13 cellular contexts compared by ENCODE assay signal in the genomic region with DNA sequence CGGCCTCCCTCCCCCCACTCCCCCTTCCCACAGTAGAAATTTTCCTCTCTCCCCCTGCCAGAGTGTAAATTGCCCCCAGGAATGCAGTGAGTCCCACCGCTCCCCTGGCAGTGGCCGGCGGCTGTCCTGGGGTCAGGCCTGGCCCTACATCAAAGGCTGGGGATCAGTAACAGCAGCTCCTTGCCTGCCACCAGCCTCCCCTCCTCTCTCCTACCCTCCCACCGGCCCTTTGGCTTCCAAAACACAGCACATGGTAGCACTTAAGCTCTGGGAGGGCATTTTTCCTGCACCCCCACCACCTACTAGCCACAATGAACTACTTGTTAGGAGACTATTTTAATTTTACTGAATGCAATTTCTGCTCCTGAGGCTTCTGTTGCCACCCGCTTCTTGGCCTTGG. TPM values are rescaled to one million over a fixed set of nuclear protein-coding genes. Genes with fewer than 3 reads are reported as not detected.
A peak's percentile ranks its signal among the peaks of the same experiment; 100 is the strongest.
DNase-seq lines count a peak whose midpoint lies in the region; ATAC-seq and TF ChIP-seq lines count a peak whose summit lies in the region.
"Had no signal": no experiment of that assay in that cellular context is flagged by ENCODE, and none has a peak within 500 bp of the region (broad histone marks: within the 10 kb centered on the region; RNA-seq: fewer than 3 reads in every experiment).

No MANE protein-coding gene starts in this region.

- ATAC-seq in IMR-90 (ENCODE audit: low read depth) (no peak), body of pancreas (no peak), thoracic aorta (ENCODE audit: insufficient number of reproducible peaks, low FRiP score, low read depth) (no peak)

- H3K9me3 ChIP-seq in IMR-90 (ENCODE audit: control insufficient read depth, insufficient read depth, low read length) (no peaks in the 10 kb centered on the region), body of pancreas (no peaks in the 10 kb centered on the region), thoracic aorta (no peaks in the 10 kb centered on the region)
- H3K9me3 ChIP-seq: heart left ventricle, MG63 had no signal

- peaks cover 7 to 30% of the 10 kb centered on the region in 2 experiments; a peak in 3 of 4 replicates for H3K79me1 ChIP-seq in IMR-90 (ENCODE audit: low read depth in 1 of 2, low read length in 2 of 2)

- H3K27ac ChIP-seq in IMR-90 (ENCODE audit: insufficient read depth, low read length) (no peak overlapping the region), body of pancreas (peak overlapping the region; percentile 32 to 71 (median 48)), thoracic aorta (peak overlapping the region; percentile 87 to 89)

- in situ Hi-C loops in IMR-90 (cut with MboI; ENCODE audit: low sequenced_read_pairs), result no loop called here

- dilution Hi-C loops in IMR-90 (cut with HindIII; ENCODE audit: low sequenced_read_pairs, unreplicated experiment), result no loop called here

- no peak overlapping the region for H3K56ac ChIP-seq in IMR-90 (ENCODE audit: extremely low read depth, insufficient read depth, low read length)

- TF ChIP-seq CTCF in IMR-90 (conservative IDR thresholded peaks at IDR 0.05; ENCODE audit: low read depth, low read length) (no peak), body of pancreas (IDR thresholded peaks at IDR 0.05) (no peak), thoracic aorta (IDR thresholded peaks at IDR 0.05) (no peak)

- peak overlapping the region; percentile 83 for H2AFZ ChIP-seq in IMR-90 (replicated peaks; ENCODE audit: low read length, poor library complexity)

- H3K4me2 ChIP-seq in IMR-90 (ENCODE audit: low read depth, low read length), result no peak overlapping the region

- no peak overlapping the region for H3K9ac ChIP-seq in IMR-90 (ENCODE audit: low read depth, low read length)

- H3K14ac ChIP-seq in IMR-90 (replicated peaks; ENCODE audit: low read depth, low read length), result no peak overlapping the region

- no peak overlapping the region for H3K18ac ChIP-seq in IMR-90 (ENCODE audit: low read depth, low read length)

- H4K91ac ChIP-seq in IMR-90 (ENCODE audit: insufficient read depth, low read depth, low read length), result no peak overlapping the region

- no peaks in the 10 kb centered on the region for H4K20me1 ChIP-seq in IMR-90 (ENCODE audit: insufficient read depth, low read length)

- no peak overlapping the region for H2BK5ac ChIP-seq in IMR-90 (ENCODE audit: low read depth, low read length, poor library complexity, severe bottlenecking)

- TF ChIP-seq POLR2A in IMR-90 (IDR thresholded peaks at IDR 0.05; ENCODE audit: low read depth, low read length) (no peak), body of pancreas (IDR thresholded peaks at IDR 0.05) (no peak)

- peaks cover 35% of the 10 kb centered on the region for H3K9me1 ChIP-seq in IMR-90 (ENCODE audit: insufficient read depth, low read length)

- no peak overlapping the region for H3K4me3 ChIP-seq in IMR-90 (ENCODE audit: insufficient read depth, low read depth, low read length)
- no peak overlapping the region for H3K4me3 ChIP-seq in body of pancreas
- H3K4me3 ChIP-seq in thoracic aorta, result no peak overlapping the region
- H3K4me3 ChIP-seq: heart left ventricle, MG63 had no signal

- CTCF ChIA-PET in IMR-90 (lab: Yijun Ruan, JAX), result interaction anchor here (0.5 to 4.7 kb wide), 11 partner anchors 15 to 166 kb away, joined by 3 to 21 read pairs (median 6); a partner anchor contains a TSS

- H2BK15ac ChIP-seq in IMR-90 (ENCODE audit: low read depth, low read length), result no peak overlapping the region

- TF ChIP-seq RAD21 in IMR-90 (IDR thresholded peaks at IDR 0.05; ENCODE audit: low read length), result no peak

- intact Hi-C loops in IMR-90 (cut with micrococcal nuclease) (loop anchor here (1.0 kb wide), 1 partner anchor 35 kb away; no protein-coding TSS in a partner anchor), body of pancreas (cut with DNase I) (no loop called here)

- H3K4me1 ChIP-seq in IMR-90 (ENCODE audit: control insufficient read depth, insufficient read depth, low read length) (peaks cover 26% of the 10 kb centered on the region), body of pancreas (peaks cover 24% of the 10 kb centered on the region), thoracic aorta (ENCODE audit: control insufficient read depth in 1 of 2, low read depth in 2 of 2) (peaks cover 31 to 48% of the 10 kb centered on the region in 2 donors)

- H4K8ac ChIP-seq in IMR-90 (ENCODE audit: low read depth in 2 of 2, low read length in 2 of 2), result peak overlapping the region; percentile 3 to 64; a peak in 1 of 4 replicates

- H3K4ac ChIP-seq in IMR-90 (ENCODE audit: low read depth, low read length), result 0 out of 2 replicates have a peak overlapping the region, but pooled peaks have one; percentile 2

- peak overlapping the region; percentile 44; the same call in 1 of the 2 replicates for H2AK5ac ChIP-seq in IMR-90 (ENCODE audit: low read depth, low read length)

- no peak overlapping the region for H3K23ac ChIP-seq in IMR-90 (ENCODE audit: low read depth, low read length)

- POLR2A ChIA-PET in IMR-90 (lab: Charles Lee; ENCODE audit: unreplicated experiment), result no interaction called here

- H3K36me3 ChIP-seq in IMR-90 (ENCODE audit: control insufficient read depth, insufficient read depth, low read length) (peaks cover 14% of the 10 kb centered on the region), body of pancreas (replicated peaks in 1 of 2; ENCODE audit: insufficient read depth in 1 of 2, low read depth in 2 of 2) (peaks cover 0 to 21% of the 10 kb centered on the region in 2 donors), thoracic aorta (peaks cover 16% of the 10 kb centered on the region)

- peak overlapping the region; percentile 33 for H2AK9ac ChIP-seq in IMR-90 (replicated peaks; ENCODE audit: low read depth, low read length, poor library complexity)

- no peaks in the 10 kb centered on the region for H3K27me3 ChIP-seq in IMR-90 (ENCODE audit: control insufficient read depth, insufficient read depth, low read length)
- H3K27me3 ChIP-seq in body of pancreas, result no peaks in the 10 kb centered on the region
- H3K27me3 ChIP-seq in thoracic aorta (replicated peaks; ENCODE audit: insufficient read depth), result no peaks in the 10 kb centered on the region
- H3K27me3 ChIP-seq: heart left ventricle, MG63 had no signal

- H2BK120ac ChIP-seq in IMR-90 (ENCODE audit: low read depth, low read length), result no peak overlapping the region

- DNase-seq in IMR-90 (no peak), body of pancreas (no peak), left kidney (ENCODE audit: low read depth, low spot score) (peak; percentile 49), thoracic aorta (ENCODE audit: low spot score) (no peak), GM19240 (ENCODE audit: insufficient read length, low spot score) (no peak), AG20443 (ENCODE audit: low spot score) (no peak)
- DNase-seq in activated CD4-positive, alpha-beta T cell treated with anti-CD3 and anti-CD28 coated beads, Interleukin-2, amount 50 U/mL, for 4 hours, result no peak
- DNase-seq: NCI-H524 treated with DMSO at 0.1 percent for 48 hours had no signal

- no peak overlapping the region for H2BK20ac ChIP-seq in IMR-90 (ENCODE audit: low read depth, low read length)

- H4K5ac ChIP-seq in IMR-90 (ENCODE audit: low read depth, low read length), result no peak overlapping the region

- 47% methylated on average over 4 of the region's 6 CpGs; no CpG with 5 or more reads in 1 of the 2 experiments for WGBS in IMR-90 (ENCODE audit: extremely low coverage in 2 of 2, insufficient read length in 1 of 2), 2 experiments
- WGBS in body of pancreas, 2 donors, result 41 to 70% methylated on average over 6 of the region's 6 CpGs

- no TSS peak for BruUV-seq in IMR-90 (replicated peaks; lab: Mats Ljungman, UMichigan)

TF ChIP-seq in IMR-90, 13 proteins besides CTCF, POLR2A, EP300 and RAD21 (continues in another document):
- TF ChIP-seq NFE2L2 (IDR thresholded peaks at IDR 0.05; ENCODE audit: low read depth, low read length), result no peak
- no peak for TF ChIP-seq MXI1 (IDR thresholded peaks at IDR 0.05; ENCODE audit: borderline replicate concordance, low read depth, low read length)
- no peak for TF ChIP-seq MAFK (IDR thresholded peaks at IDR 0.05; ENCODE audit: low read depth, low read length)
- TF ChIP-seq MAZ (IDR thresholded peaks at IDR 0.05; ENCODE audit: borderline replicate concordance, low read depth, low read length), result no peak
- TF ChIP-seq RFX5 (IDR thresholded peaks at IDR 0.05; ENCODE audit: low read depth, low read length), result no peak
- no peak for TF ChIP-seq CHD1 (IDR thresholded peaks at IDR 0.05; ENCODE audit: low read depth, low read length)
- TF ChIP-seq RCOR1 (IDR thresholded peaks at IDR 0.05; ENCODE audit: insufficient replicate concordance, low read length), result no peak
- no peak for TF ChIP-seq SMC3 (IDR thresholded peaks at IDR 0.05; ENCODE audit: low read depth, low read length)

RNA-seq across cellular contexts. Expression of a gene that starts 9.0 kb away (rescaled TPM):
- 0.54 and 0.56 TPM in 2 replicates for total RNA-seq in IMR-90 (2012; rRNA removed)
- 0.83 and 1.1 TPM in 2 replicates for polyA plus RNA-seq in IMR-90 (2012; rRNA removed)
- polyA plus RNA-seq in IMR-90 (2012; cell fraction: cytosol; rRNA removed), result 0.82 and 1.6 TPM in 2 replicates
- polyA plus RNA-seq in IMR-90 (2012; cell fraction: nucleus; rRNA removed; ENCODE audit: low replicate concordance), result 0.79 and 0.88 TPM in 2 replicates
- total RNA-seq in body of pancreas, result 1 to 10 TPM; 1.3 to 1.6 TPM
- total RNA-seq in thoracic aorta, result 100 to 1,000 TPM in 1 of 2 donors, 10 to 100 TPM in 1; 41.6 to 126 TPM
- total RNA-seq: activated CD4-positive, alpha-beta memory T cell treated with anti-CD3 and anti-CD28 coated beads for 36 hours; OCI-LY7 had no signal

RNA-seq across cellular contexts. Expression of a gene that starts 15.3 kb away (rescaled TPM):
- total RNA-seq in IMR-90 (2012; rRNA removed) (76.0 and 101 TPM in 2 replicates), body of pancreas (10 to 100 TPM; 45.7 to 71.5 TPM), thoracic aorta (10 to 100 TPM; 78.5 to 92.3 TPM)
- 63.5 and 77.8 TPM in 2 replicates for polyA plus RNA-seq in IMR-90 (2012; rRNA removed)
- 67.3 and 70.8 TPM in 2 replicates for polyA plus RNA-seq in IMR-90 (2012; cell fraction: cytosol; rRNA removed)
- polyA plus RNA-seq in IMR-90 (2012; cell fraction: nucleus; rRNA removed; ENCODE audit: low replicate concordance), result 31.1 and 62.4 TPM in 2 replicates

RNA-seq across cellular contexts. Expression of a gene that starts 21.9 kb away (rescaled TPM):
- total RNA-seq in IMR-90 (2012; rRNA removed) (30.8 and 32.3 TPM in 2 replicates), body of pancreas (10 to 100 TPM; 32.9 to 97.2 TPM), thoracic aorta (100 to 1,000 TPM; 170 to 186 TPM)
- polyA plus RNA-seq in IMR-90 (2012; rRNA removed), result 81.9 and 83.2 TPM in 2 replicates
- 96.4 and 165 TPM in 2 replicates for polyA plus RNA-seq in IMR-90 (2012; cell fraction: cytosol; rRNA removed)
- 182 and 323 TPM in 2 replicates for polyA plus RNA-seq in IMR-90 (2012; cell fraction: nucleus; rRNA removed; ENCODE audit: low replicate concordance)

RNA-seq across cellular contexts. Expression of a gene that starts 45.3 kb away (rescaled TPM):
- total RNA-seq in IMR-90 (2012; rRNA removed) (27.2 and 31.0 TPM in 2 replicates), body of pancreas (10 to 100 TPM; 16.2 to 25.2 TPM), thoracic aorta (10 to 100 TPM; 34.0 to 34.1 TPM)
- 37.1 and 37.2 TPM in 2 replicates for polyA plus RNA-seq in IMR-90 (2012; rRNA removed)
- polyA plus RNA-seq in IMR-90 (2012; cell fraction: cytosol; rRNA removed), result 47.8 and 52.4 TPM in 2 replicates
- 22.4 and 39.5 TPM in 2 replicates for polyA plus RNA-seq in IMR-90 (2012; cell fraction: nucleus; rRNA removed; ENCODE audit: low replicate concordance)

RNA-seq across cellular contexts. Expression of a gene that starts 50.1 kb away (rescaled TPM):
- 0.18 TPM in 1 of 2 replicates, not detected in the other for total RNA-seq in IMR-90 (2012; rRNA removed)
- polyA plus RNA-seq in IMR-90 (2012; rRNA removed), result 0.14 TPM in 1 of 2 replicates, not detected in the other
- polyA plus RNA-seq in IMR-90 (2012; cell fraction: cytosol; rRNA removed), result 0.05 TPM in 1 of 2 replicates, not detected in the other
- polyA plus RNA-seq in IMR-90 (2012; cell fraction: nucleus; rRNA removed; ENCODE audit: low replicate concordance), result 0.44 and 0.58 TPM in 2 replicates
- 1 to 10 TPM; 1.3 to 1.6 TPM for total RNA-seq in body of pancreas
- not detected for total RNA-seq in thoracic aorta
- total RNA-seq: activated CD4-positive, alpha-beta memory T cell treated with anti-CD3 and anti-CD28 coated beads for 36 hours; OCI-LY7; posterior vena cava had no signal

Comparison
In these comparisons a context has a peak if more than half of its experiments do, and no peak if none do; other contexts are left out.
1. RNA of a gene that starts 9.0 kb away (total RNA-seq): 41.6 to 126 TPM in thoracic aorta; 1.3 to 1.6 TPM in body of pancreas and 0.54 to 0.56 TPM in IMR-90; every median in the first group is over 10 times any median in the second.